ENCODE assay signal across 18 cellular contexts in the genomic region with DNA sequence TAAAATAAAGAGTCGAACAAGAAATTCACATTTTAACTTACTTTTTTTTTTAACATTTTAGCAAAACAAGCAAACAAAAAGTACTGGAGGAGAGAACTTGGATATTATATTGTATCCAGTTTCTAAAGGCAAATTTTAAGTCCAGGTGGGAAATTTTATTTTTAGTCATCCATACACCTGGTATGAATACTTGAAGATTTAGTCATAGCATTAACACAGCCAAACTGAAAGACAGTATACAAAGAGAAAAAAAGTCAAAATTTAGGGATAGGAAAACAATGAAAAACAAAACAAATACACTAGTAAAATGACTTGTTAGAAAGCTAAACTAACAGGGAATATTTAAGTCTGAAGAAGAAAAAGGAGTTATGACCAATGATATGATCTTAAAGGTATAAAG.
DNase-seq lines count a peak whose midpoint lies in the region; ATAC-seq, FAIRE-seq and TF ChIP-seq lines count a peak whose summit lies in the region.
"Had no signal": no experiment of that assay in that cellular context is flagged by ENCODE, and none has a peak within 500 bp of the region (broad histone marks: within the 10 kb centered on the region; RNA-seq: fewer than 3 reads in every experiment).

No MANE protein-coding gene starts in this region.

- no peak overlapping the region for H3K27ac Mint-ChIP-seq in astrocyte (ENCODE audit: unreplicated experiment)
- H3K27ac Mint-ChIP-seq: B cell; CD4-positive, alpha-beta T cell had no signal

- ATAC-seq in foreskin keratinocyte (peak; percentile 95), HG02981 (IDR thresholded peaks at IDR 0.05; ENCODE audit: unreplicated experiment) (no peak)

- peak; percentile 9 for DNase-seq in HT1080 (ENCODE audit: low read depth)
- DNase-seq in astrocyte (ENCODE audit: low read depth) = no peak
- peak; percentile 54 to 74 for DNase-seq in foreskin keratinocyte
- DNase-seq in small intestine = no peak
- no peak for DNase-seq in NCI-H526 (lab: John Stamatoyannopoulos, UW)
- no peak for DNase-seq in cerebellum (ENCODE audit: low spot score)
- DNase-seq: C1 segment of cervical spinal cord; CD4-positive, alpha-beta T cell; DMS153; DMS79 treated with DMSO at 0.1 percent for 48 hours; EL; GOT3 had no signal

- no peak overlapping the region for H3K4me2 ChIP-seq in astrocyte (ENCODE audit: low read length)

- H3K27me3 ChIP-seq in astrocyte (ENCODE audit: insufficient read depth, low read length) (no peaks in the 10 kb centered on the region), foreskin keratinocyte (no peaks in the 10 kb centered on the region), small intestine (ENCODE audit: control insufficient read depth in 2 of 2, insufficient read depth in 2 of 2, low read length in 2 of 2) (no peaks in the 10 kb centered on the region)

- WGBS in small intestine, 3 donors = 89 to 97% (median 91%) methylated on average over 1 of the region's 1 CpG

- H3K36me3 ChIP-seq in astrocyte (ENCODE audit: insufficient read depth, low read length) (no peaks in the 10 kb centered on the region), small intestine (ENCODE audit: control insufficient read depth in 2 of 2, insufficient read depth in 2 of 2, low read length in 2 of 2) (no peaks in the 10 kb centered on the region)
- H3K36me3 ChIP-seq: HAP-1 had no signal

- H3K79me2 ChIP-seq in astrocyte (ENCODE audit: insufficient read depth, low read length) = no peaks in the 10 kb centered on the region

- H3K9me3 Mint-ChIP-seq in astrocyte (ENCODE audit: unreplicated experiment) = no peaks in the 10 kb centered on the region
- H3K9me3 Mint-ChIP-seq: CD4-positive, alpha-beta T cell had no signal

- no peak overlapping the region for H3K9ac ChIP-seq in astrocyte (ENCODE audit: low read length)

- TF ChIP-seq CTCF in astrocyte (IDR thresholded peaks at IDR 0.05; ENCODE audit: insufficient read depth, low read depth, low read length) = no peak
- TF ChIP-seq CTCF in foreskin keratinocyte (conservative IDR thresholded peaks at IDR 0.05) = no peak

- FAIRE-seq in astrocyte (lab: Jason Lieb, UNC) = peak; percentile 47
- peak; percentile 49 for FAIRE-seq in small intestine (lab: Jason Lieb, UNC)
- FAIRE-seq: D721Med, G401.6, GM12891 had no signal

- H3K4me1 ChIP-seq in astrocyte (ENCODE audit: insufficient read depth, low read length) (no peaks in the 10 kb centered on the region), foreskin keratinocyte (peaks cover 8% of the 10 kb centered on the region), small intestine (ENCODE audit: control insufficient read depth in 2 of 2, insufficient read depth in 1 of 2, low read depth in 1 of 2, low read length in 1 of 2) (no peaks in the 10 kb centered on the region)
- H3K4me1 ChIP-seq: HAP-1 had no signal

- H3K4me3 Mint-ChIP-seq in astrocyte (ENCODE audit: unreplicated experiment) = no peak overlapping the region
- H3K4me3 Mint-ChIP-seq: B cell; CD4-positive, alpha-beta T cell had no signal

- H3K4me1 Mint-ChIP-seq in astrocyte (ENCODE audit: low read depth, unreplicated experiment) = no peaks in the 10 kb centered on the region
- H3K4me1 Mint-ChIP-seq: B cell had no signal

- H3K4me3 ChIP-seq in astrocyte (ENCODE audit: insufficient read depth, low read depth, low read length) (no peak overlapping the region), small intestine (ENCODE audit: low read depth in 1 of 2, low read length in 2 of 2) (no peak overlapping the region)
- H3K4me3 ChIP-seq: HAP-1 had no signal

- H4K20me1 ChIP-seq in astrocyte (ENCODE audit: insufficient read depth, low read length) = no peaks in the 10 kb centered on the region

- H3K27ac ChIP-seq in astrocyte (ENCODE audit: low read depth, low read length) (no peak overlapping the region), foreskin keratinocyte (peak overlapping the region; percentile 67), small intestine (ENCODE audit: low read depth in 1 of 2, low read length in 1 of 2) (no peak overlapping the region)

- no peak overlapping the region for H2AFZ ChIP-seq in astrocyte (ENCODE audit: low read depth, low read length)

- H3K36me3 Mint-ChIP-seq in astrocyte (ENCODE audit: low read depth, unreplicated experiment) = no peaks in the 10 kb centered on the region

- no peaks in the 10 kb centered on the region for H3K27me3 Mint-ChIP-seq in astrocyte (ENCODE audit: low read depth, unreplicated experiment)
- H3K27me3 Mint-ChIP-seq: B cell; CD4-positive, alpha-beta T cell had no signal

- H3K9me3 ChIP-seq in astrocyte (ENCODE audit: insufficient read depth, low read depth, low read length) (no peaks in the 10 kb centered on the region), small intestine (ENCODE audit: control insufficient read depth, low read depth) (peaks cover 2% of the 10 kb centered on the region)
- H3K9me3 ChIP-seq: HAP-1 had no signal

Comparison
In these comparisons a context has a peak if more than half of its experiments do, and no peak if none do; other contexts are left out.
1. DNase-seq: peak in HT1080 (single experiment) and foreskin keratinocyte (2 of 2); none in astrocyte (single experiment), small intestine (single experiment), NCI-H526 (0 of 2) and cerebellum (single experiment).